Comparison of ENCODE assay signal across 9 cellular contexts in the genomic region with DNA sequence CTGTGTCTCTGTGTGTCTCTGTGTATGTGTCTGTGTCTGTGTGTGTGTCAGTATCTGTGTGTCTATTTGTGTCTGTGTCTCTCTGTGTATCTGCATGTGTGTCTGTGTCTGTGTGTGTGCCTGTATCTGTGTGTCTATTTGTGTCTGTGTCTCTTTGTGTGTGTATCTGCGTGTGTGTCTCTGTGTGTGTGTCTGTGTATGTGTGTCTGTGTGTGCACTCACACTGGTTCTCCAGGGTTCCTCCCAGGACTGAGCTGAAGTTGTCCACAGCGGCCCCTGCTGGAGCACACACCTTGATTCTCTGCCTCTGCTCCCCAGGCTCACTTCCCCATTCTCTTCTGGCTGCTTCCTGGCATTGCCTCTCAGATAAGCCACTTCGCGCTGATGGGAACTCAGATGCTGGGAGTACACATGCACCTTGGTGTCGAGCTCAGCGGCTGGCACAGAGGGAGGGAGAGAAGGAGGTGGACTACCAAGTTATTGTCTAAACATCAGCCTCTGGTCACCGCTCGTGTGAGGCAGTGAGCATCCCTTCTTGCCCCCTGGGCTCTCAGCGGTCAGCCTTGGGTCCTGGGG.
DNase-seq lines count a peak whose midpoint lies in the region; ATAC-seq and TF ChIP-seq lines count a peak whose summit lies in the region.
"Had no signal": no experiment of that assay in that cellular context is flagged by ENCODE, and none has a peak within 500 bp of the region (broad histone marks: within the 10 kb centered on the region; RNA-seq: fewer than 3 reads in every experiment).

No MANE protein-coding gene starts in this region.

- WGBS in right lobe of liver (ENCODE audit: insufficient coverage, low coverage, low lambda C conversion rate, missing lambda C conversion rate), result 11% methylated on average over 5 of the region's 9 CpGs

- no peaks in the 10 kb centered on the region for H3K36me3 Mint-ChIP-seq in chondrocyte (ENCODE audit: low read depth)
- H3K36me3 Mint-ChIP-seq: IgD-negative memory B cell had no signal

- peaks cover 2% of the 10 kb centered on the region for H3K27me3 Mint-ChIP-seq in chondrocyte (ENCODE audit: low read depth)

- peak; percentile 77 for TF ChIP-seq CTCF in chondrocyte (IDR thresholded peaks at IDR 0.05)
- TF ChIP-seq CTCF in right lobe of liver (IDR thresholded peaks at IDR 0.05), result peak; percentile 38 to 49 (median 43)

- no peak overlapping the region for H3K4me3 Mint-ChIP-seq in chondrocyte (ENCODE audit: unreplicated experiment)

- no peak for TF ChIP-seq POLR2A in right lobe of liver (IDR thresholded peaks at IDR 0.05)

- no peaks in the 10 kb centered on the region for H3K27me3 ChIP-seq in right lobe of liver

- no peaks in the 10 kb centered on the region for H3K9me3 Mint-ChIP-seq in chondrocyte (ENCODE audit: low read depth)

- H3K9me3 ChIP-seq in right lobe of liver, result no peaks in the 10 kb centered on the region

- no peak overlapping the region for H3K27ac ChIP-seq in right lobe of liver

- ATAC-seq in GM18861 (IDR thresholded peaks at IDR 0.05; ENCODE audit: unreplicated experiment) (peak; percentile 86), HG02981 (IDR thresholded peaks at IDR 0.05; ENCODE audit: unreplicated experiment) (peak; percentile 82), right lobe of liver (peak; percentile 71 to 86 (median 82))

- intact Hi-C loops in right lobe of liver (cut with DNase I), result no loop called here

- H3K36me3 ChIP-seq in right lobe of liver, result no peaks in the 10 kb centered on the region

- DNase-seq in AML-193 (lab: John Stamatoyannopoulos, UW) (peak; percentile 86 to 87), NOMO-1 treated with dmso at 0.1 percent for 144 hours (lab: John Stamatoyannopoulos, UW; ENCODE audit: unreplicated experiment) (peak; percentile 86), chondrocyte (ENCODE audit: low spot score) (no peak), right lobe of liver (peak; percentile 61 to 67 (median 64)), NCI-H524 (lab: John Stamatoyannopoulos, UW) (no peak), NCI-H446 treated with DMSO at 0.1 percent for 48 hours (lab: John Stamatoyannopoulos, UW) (no peak)

- H3K4me3 ChIP-seq in right lobe of liver, result no peak overlapping the region

- peaks cover 11% of the 10 kb centered on the region for H3K4me1 Mint-ChIP-seq in chondrocyte (ENCODE audit: low read depth)

- H3K4me1 ChIP-seq in right lobe of liver, result no peaks in the 10 kb centered on the region

- H3K27ac Mint-ChIP-seq in chondrocyte (ENCODE audit: unreplicated experiment), result no peak overlapping the region

Comparison
In these comparisons a context has a peak if more than half of its experiments do, and no peak if none do; other contexts are left out.
1. DNase-seq: peak in AML-193 (2 of 2), NOMO-1 treated with dmso at 0.1 percent for 144 hours (single experiment) and right lobe of liver (3 of 3); none in chondrocyte (single experiment), NCI-H524 (0 of 2) and NCI-H446 treated with DMSO at 0.1 percent for 48 hours (single experiment).
2. Peak in every context shown above with its lines, with median percentiles within 50 percentile points of each other: ATAC-seq.